ENCODE assay signal across 10 cellular contexts in genomic region chr1:63537940-63538339, GRCh38. TPM values are rescaled to one million over a fixed set of nuclear protein-coding genes. Genes with fewer than 3 reads are reported as not detected.
DNase-seq lines count a peak whose midpoint lies in the region; ATAC-seq, FAIRE-seq and TF ChIP-seq lines count a peak whose summit lies in the region.
"Had no signal": no experiment of that assay in that cellular context is flagged by ENCODE, and none has a peak within 500 bp of the region (broad histone marks: within the 10 kb centered on the region; RNA-seq: fewer than 3 reads in every experiment).

No MANE protein-coding gene starts in this region.

- H3K4me3 ChIP-seq in astrocyte (ENCODE audit: insufficient read depth, low read depth, low read length) (no peak overlapping the region), liver (ENCODE audit: low read depth in 1 of 3, low read length in 3 of 3) (no peak overlapping the region)

- TF ChIP-seq CTCF in HFFc6 (IDR thresholded peaks at IDR 0.05) (peak; percentile 80), astrocyte (IDR thresholded peaks at IDR 0.05; ENCODE audit: insufficient read depth, low read depth, low read length) (peak; percentile 12), liver (IDR thresholded peaks at IDR 0.05; ENCODE audit: low read depth, low read length, missing input control) (peak; percentile 35)

- no peak overlapping the region for H3K4me3 Mint-ChIP-seq in HFFc6
- no peak overlapping the region for H3K4me3 Mint-ChIP-seq in astrocyte (ENCODE audit: unreplicated experiment)
- H3K4me3 Mint-ChIP-seq: activated naive CD8-positive, alpha-beta T cell treated with anti-CD3 and anti-CD28 coated beads, Interleukin-2, amount 10 ng/mL, durations not matched to agents 7 days and 5 days had no signal

- 61% methylated on average over 1 of the region's 1 CpG for WGBS in liver

- no peaks in the 10 kb centered on the region for H3K79me2 ChIP-seq in astrocyte (ENCODE audit: insufficient read depth, low read length)

- no peaks in the 10 kb centered on the region for H3K36me3 Mint-ChIP-seq in HFFc6 (ENCODE audit: low read depth)
- H3K36me3 Mint-ChIP-seq in astrocyte (ENCODE audit: low read depth, unreplicated experiment), result no peaks in the 10 kb centered on the region

- H3K27ac ChIP-seq in astrocyte (ENCODE audit: low read depth, low read length) (no peak overlapping the region), liver (ENCODE audit: low read depth in 1 of 2, low read length in 2 of 2) (no peak overlapping the region)

- no peak overlapping the region for H2AFZ ChIP-seq in astrocyte (ENCODE audit: low read depth, low read length)

- TF ChIP-seq RAD21 in liver (IDR thresholded peaks at IDR 0.05), result peak; percentile 70 to 74

- H3K9ac ChIP-seq in astrocyte (ENCODE audit: low read length) (no peak overlapping the region), liver (ENCODE audit: low read depth in 1 of 2, low read length in 2 of 2) (no peak overlapping the region)

- H3K9me3 Mint-ChIP-seq in HFFc6 (no peaks in the 10 kb centered on the region), astrocyte (ENCODE audit: unreplicated experiment) (no peaks in the 10 kb centered on the region)
- H3K9me3 Mint-ChIP-seq: activated naive CD8-positive, alpha-beta T cell treated with anti-CD3 and anti-CD28 coated beads, Interleukin-2, amount 10 ng/mL, durations not matched to agents 7 days and 5 days had no signal

- FAIRE-seq in astrocyte (lab: Jason Lieb, UNC), result no peak

- no peak overlapping the region for H3K4me2 ChIP-seq in astrocyte (ENCODE audit: low read length)

- H3K4me1 ChIP-seq in astrocyte (ENCODE audit: insufficient read depth, low read length) (no peaks in the 10 kb centered on the region), liver (ENCODE audit: control insufficient read depth in 4 of 4, insufficient read depth in 4 of 4, low read length in 3 of 4) (peaks cover 0 to 3% (median 0%) of the 10 kb centered on the region in 4 donors)

- H3K9me3 ChIP-seq in astrocyte (ENCODE audit: insufficient read depth, low read depth, low read length) (no peaks in the 10 kb centered on the region), liver (ENCODE audit: control insufficient read depth in 4 of 4, low read length in 3 of 4) (no peaks in the 10 kb centered on the region)

- H3K27ac Mint-ChIP-seq in HFFc6 (no peak overlapping the region), astrocyte (ENCODE audit: unreplicated experiment) (no peak overlapping the region)
- H3K27ac Mint-ChIP-seq: activated naive CD8-positive, alpha-beta T cell treated with anti-CD3 and anti-CD28 coated beads, Interleukin-2, amount 10 ng/mL, durations not matched to agents 7 days and 5 days had no signal

- ATAC-seq in HG03565 (IDR thresholded peaks at IDR 0.05; ENCODE audit: unreplicated experiment) (no peak), GM19328 (IDR thresholded peaks at IDR 0.05; ENCODE audit: unreplicated experiment) (no peak)

- H3K4me1 Mint-ChIP-seq in HFFc6 (ENCODE audit: low read depth) (no peaks in the 10 kb centered on the region), astrocyte (ENCODE audit: low read depth, unreplicated experiment) (no peaks in the 10 kb centered on the region)
- H3K4me1 Mint-ChIP-seq: activated naive CD8-positive, alpha-beta T cell treated with anti-CD3 and anti-CD28 coated beads, Interleukin-2, amount 10 ng/mL, durations not matched to agents 7 days and 5 days had no signal

- H3K36me3 ChIP-seq in astrocyte (ENCODE audit: insufficient read depth, low read length) (peaks cover 6% of the 10 kb centered on the region), liver (ENCODE audit: control insufficient read depth in 4 of 4, insufficient read depth in 3 of 4, low read depth in 1 of 4, low read length in 3 of 4) (no peaks in the 10 kb centered on the region)

- no peaks in the 10 kb centered on the region for H3K27me3 Mint-ChIP-seq in HFFc6 (ENCODE audit: insufficient read depth)
- H3K27me3 Mint-ChIP-seq in astrocyte (ENCODE audit: low read depth, unreplicated experiment), result no peaks in the 10 kb centered on the region
- H3K27me3 Mint-ChIP-seq: activated naive CD8-positive, alpha-beta T cell treated with anti-CD3 and anti-CD28 coated beads, Interleukin-2, amount 10 ng/mL, durations not matched to agents 7 days and 5 days had no signal

- no peaks in the 10 kb centered on the region for H4K20me1 ChIP-seq in astrocyte (ENCODE audit: insufficient read depth, low read length)

- H3K27me3 ChIP-seq in astrocyte (ENCODE audit: insufficient read depth, low read length), result no peaks in the 10 kb centered on the region
- no peaks in the 10 kb centered on the region for H3K27me3 ChIP-seq in liver (ENCODE audit: control insufficient read depth in 4 of 4, insufficient read depth in 4 of 4, low read length in 3 of 4)

- DNase-seq in CD1c-positive myeloid dendritic cell (ENCODE audit: extremely low spot score), result peak; percentile 13
- DNase-seq in HFFc6, result no peak
- DNase-seq in astrocyte (ENCODE audit: low read depth), result no peak
- no peak for DNase-seq in stimulated activated CD4-positive, alpha-beta T cell treated with anti-CD3 and anti-CD28 coated beads, Interleukin-2, amount 100 ng/mL, for 48 hours
- DNase-seq in activated naive CD4-positive, alpha-beta T cell treated with anti-CD3 and anti-CD28 coated beads, Interleukin-2, amount 50 U/mL, for 16 hours, result no peak
- DNase-seq: activated naive CD8-positive, alpha-beta T cell treated with anti-CD3 and anti-CD28 coated beads, Interleukin-2, amount 10 ng/mL, durations not matched to agents 7 days and 5 days; SHP77 treated with DMSO at 0.1 percent for 48 hours had no signal

TF ChIP-seq in liver, 16 proteins besides CTCF, POLR2A, EP300 and RAD21 (continues in another document):
- TF ChIP-seq ATF3 (IDR thresholded peaks at IDR 0.05), result no peak
- no peak for TF ChIP-seq NR2F2 (IDR thresholded peaks at IDR 0.05)
- TF ChIP-seq MAX (IDR thresholded peaks at IDR 0.05), result no peak
- no peak for TF ChIP-seq SP1 (IDR thresholded peaks at IDR 0.05)
- no peak for TF ChIP-seq REST (IDR thresholded peaks at IDR 0.05)
- TF ChIP-seq TAF1 (conservative IDR thresholded peaks at IDR 0.05), result no peak
- TF ChIP-seq YY1 (IDR thresholded peaks at IDR 0.05), result no peak
- TF ChIP-seq ZBTB33 (IDR thresholded peaks at IDR 0.05), result no peak
- no peak for TF ChIP-seq FOXA2 (IDR thresholded peaks at IDR 0.05)
- TF ChIP-seq EGR1 (IDR thresholded peaks at IDR 0.05; ENCODE audit: low read depth in 2 of 2), result no peak

RNA-seq across cellular contexts. Expression of gene EFCAB7, which starts 14.6 kb away (rescaled TPM):
- 1 to 10 TPM; 3.2 to 4.5 (median 4.0) TPM for total RNA-seq in HFFc6 (2021; fragmentation: NEBNext Ultra II Directional; extraction: Animal tissue kit (Norgen Biotek cat#: 25700))
- total RNA-seq in astrocyte (3.7 and 4.0 TPM in 2 replicates), liver (1 to 10 TPM; 2.5 to 2.6 TPM)
- 1 to 10 TPM in 1 of 2 donors, under 1 TPM in 1; 0.70 to 1.3 TPM for polyA plus RNA-seq in liver

RNA-seq across cellular contexts. Expression of gene ITGB3BP, which starts 14.9 kb away (rescaled TPM):
- total RNA-seq in HFFc6 (2021; fragmentation: NEBNext Ultra II Directional; extraction: Animal tissue kit (Norgen Biotek cat#: 25700)), result 10 to 100 TPM; 16.7 to 25.1 (median 22.3) TPM
- total RNA-seq in astrocyte (13.6 and 15.6 TPM in 2 replicates), liver (10 to 100 TPM in 1 of 2 donors, 1 to 10 TPM in 1; 7.9 to 15.2 TPM)
- 1 to 10 TPM; 5.7 to 7.1 TPM for polyA plus RNA-seq in liver

RNA-seq across cellular contexts. Expression of gene PGM1, which starts 55.3 kb away (rescaled TPM):
- 10 to 100 TPM; 31.6 to 46.2 (median 32.9) TPM for total RNA-seq in HFFc6 (2021; fragmentation: NEBNext Ultra II Directional; extraction: Animal tissue kit (Norgen Biotek cat#: 25700))
- 36.9 and 48.7 TPM in 2 replicates for total RNA-seq in astrocyte
- total RNA-seq in liver, result 100 to 1,000 TPM in 1 of 2 donors, 10 to 100 TPM in 1; 57.3 to 224 TPM
- polyA plus RNA-seq in liver, result 100 to 1,000 TPM; 117 to 123 TPM

Comparison
In these comparisons a context has a peak if more than half of its experiments do, and no peak if none do; other contexts are left out.
1. CTCF ChIP-seq: peak in every context shown above with its lines; median percentile 80 in HFFc6; 35 in liver; 12 in astrocyte.